ENCODE assay signal across 1 cellular context in the genomic region with DNA sequence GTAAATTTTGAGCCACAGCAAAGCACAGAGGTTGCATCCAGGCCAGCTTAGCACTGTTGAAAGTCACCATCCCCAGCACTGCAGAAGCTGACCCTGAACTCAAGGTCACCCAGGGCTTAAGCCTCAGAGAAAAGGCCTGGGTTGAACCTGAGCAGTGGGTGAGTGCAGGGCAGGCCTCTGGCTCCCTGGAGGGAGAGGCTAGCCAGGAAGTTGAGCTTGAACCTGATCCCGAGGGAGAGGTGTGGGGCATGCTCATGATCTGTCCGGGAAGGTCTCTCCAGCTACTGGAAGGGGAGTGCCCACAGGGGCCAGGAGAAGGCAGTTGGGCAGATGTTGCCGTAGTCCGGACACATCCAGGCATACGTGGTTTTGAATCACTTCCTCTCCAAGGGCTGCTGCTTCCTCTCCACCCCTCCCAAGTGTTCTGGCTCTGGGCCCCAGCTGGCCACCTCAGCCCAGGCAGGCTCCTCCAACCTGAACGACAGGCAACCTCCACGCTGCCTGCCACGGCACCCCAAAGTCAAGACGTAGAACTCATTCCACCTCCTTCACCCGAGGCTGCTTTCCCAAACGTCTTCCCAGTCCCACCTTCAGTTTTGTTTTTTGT.
TF ChIP-seq lines count a peak whose summit lies in the region.

No MANE protein-coding gene starts in this region.

TF ChIP-seq in HepG2, 621 proteins besides CTCF, POLR2A, EP300 and RAD21 (continued from another document and continues in another):
- TF ChIP-seq, protein P1, sequence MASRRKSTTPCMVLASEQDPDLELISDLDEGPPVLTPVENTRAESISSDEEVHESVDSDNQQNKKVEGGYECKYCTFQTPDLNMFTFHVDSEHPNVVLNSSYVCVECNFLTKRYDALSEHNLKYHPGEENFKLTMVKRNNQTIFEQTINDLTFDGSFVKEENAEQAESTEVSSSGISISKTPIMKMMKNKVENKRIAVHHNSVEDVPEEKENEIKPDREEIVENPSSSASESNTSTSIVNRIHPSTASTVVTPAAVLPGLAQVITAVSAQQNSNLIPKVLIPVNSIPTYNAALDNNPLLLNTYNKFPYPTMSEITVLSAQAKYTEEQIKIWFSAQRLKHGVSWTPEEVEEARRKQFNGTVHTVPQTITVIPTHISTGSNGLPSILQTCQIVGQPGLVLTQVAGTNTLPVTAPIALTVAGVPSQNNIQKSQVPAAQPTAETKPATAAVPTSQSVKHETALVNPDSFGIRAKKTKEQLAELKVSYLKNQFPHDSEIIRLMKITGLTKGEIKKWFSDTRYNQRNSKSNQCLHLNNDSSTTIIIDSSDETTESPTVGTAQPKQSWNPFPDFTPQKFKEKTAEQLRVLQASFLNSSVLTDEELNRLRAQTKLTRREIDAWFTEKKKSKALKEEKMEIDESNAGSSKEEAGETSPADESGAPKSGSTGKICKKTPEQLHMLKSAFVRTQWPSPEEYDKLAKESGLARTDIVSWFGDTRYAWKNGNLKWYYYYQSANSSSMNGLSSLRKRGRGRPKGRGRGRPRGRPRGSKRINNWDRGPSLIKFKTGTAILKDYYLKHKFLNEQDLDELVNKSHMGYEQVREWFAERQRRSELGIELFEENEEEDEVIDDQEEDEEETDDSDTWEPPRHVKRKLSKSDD (CRISPR knock-in tag; IDR thresholded peaks at IDR 0.05; ENCODE audit: low read depth), result 0 out of 2 replicates have a peak, but pooled peaks have one; percentile 22
- peak; percentile 39; the same call in 1 of the 2 replicates for TF ChIP-seq DR1 (CRISPR knock-in tag; IDR thresholded peaks at IDR 0.05)
- TF ChIP-seq ZNF138 (CRISPR knock-in tag; IDR thresholded peaks at IDR 0.05; ENCODE audit: low read depth), result no peak
- no peak for TF ChIP-seq ZNF7 (CRISPR knock-in tag; IDR thresholded peaks at IDR 0.05)
- TF ChIP-seq ZNF207 (IDR thresholded peaks at IDR 0.05; ENCODE audit: borderline replicate concordance), result no peak
- TF ChIP-seq, protein P2, sequence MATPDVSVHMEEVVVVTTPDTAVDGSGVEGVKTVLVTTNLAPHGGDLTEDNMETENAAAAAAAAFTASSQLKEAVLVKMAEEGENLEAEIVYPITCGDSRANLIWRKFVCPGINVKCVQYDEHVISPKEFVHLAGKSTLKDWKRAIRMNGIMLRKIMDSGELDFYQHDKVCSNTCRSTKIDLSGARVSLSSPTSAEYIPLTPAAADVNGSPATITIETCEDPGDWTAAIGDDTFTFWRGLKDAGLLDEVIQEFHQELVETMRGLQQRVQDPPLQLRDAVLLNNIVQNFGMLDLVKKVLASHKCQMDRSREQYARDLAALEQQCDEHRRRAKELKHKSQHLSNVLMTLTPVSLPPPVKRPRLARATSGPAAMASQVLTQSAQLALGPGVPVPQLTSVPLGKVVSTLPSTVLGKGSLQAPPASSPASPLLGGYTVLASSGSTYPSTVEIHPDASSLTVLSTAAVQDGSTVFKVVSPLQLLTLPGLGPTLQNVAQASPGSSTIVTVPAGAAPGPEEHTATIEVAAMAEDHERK (CRISPR knock-in tag; IDR thresholded peaks at IDR 0.05; ENCODE audit: low read depth), result no peak
- peak; percentile 27 for TF ChIP-seq ZFP36 (IDR thresholded peaks at IDR 0.05; ENCODE audit: borderline replicate concordance, low read depth, low read length, partially characterized antibody)
- TF ChIP-seq, protein P3, sequence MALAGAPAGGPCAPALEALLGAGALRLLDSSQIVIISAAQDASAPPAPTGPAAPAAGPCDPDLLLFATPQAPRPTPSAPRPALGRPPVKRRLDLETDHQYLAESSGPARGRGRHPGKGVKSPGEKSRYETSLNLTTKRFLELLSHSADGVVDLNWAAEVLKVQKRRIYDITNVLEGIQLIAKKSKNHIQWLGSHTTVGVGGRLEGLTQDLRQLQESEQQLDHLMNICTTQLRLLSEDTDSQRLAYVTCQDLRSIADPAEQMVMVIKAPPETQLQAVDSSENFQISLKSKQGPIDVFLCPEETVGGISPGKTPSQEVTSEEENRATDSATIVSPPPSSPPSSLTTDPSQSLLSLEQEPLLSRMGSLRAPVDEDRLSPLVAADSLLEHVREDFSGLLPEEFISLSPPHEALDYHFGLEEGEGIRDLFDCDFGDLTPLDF (CRISPR knock-in tag; IDR thresholded peaks at IDR 0.05), result no peak
- 0 out of 2 replicates have a peak, but pooled peaks have one; percentile 50 for TF ChIP-seq SATB2 (CRISPR knock-in tag; IDR thresholded peaks at IDR 0.05)
- peak; percentile 96 for TF ChIP-seq IKZF4 (CRISPR knock-in tag; IDR thresholded peaks at IDR 0.05; ENCODE audit: borderline replicate concordance, low read depth, not compliant biosample characterization)
- TF ChIP-seq PAWR (CRISPR knock-in tag; IDR thresholded peaks at IDR 0.05; ENCODE audit: borderline replicate concordance), result no peak
- peak; percentile 82; the same call in 1 of the 2 replicates for TF ChIP-seq ZNF180 (CRISPR knock-in tag; IDR thresholded peaks at IDR 0.05; ENCODE audit: borderline replicate concordance, low read depth)
- TF ChIP-seq FOXC1 (CRISPR knock-in tag; IDR thresholded peaks at IDR 0.05; ENCODE audit: borderline replicate concordance), result no peak
- TF ChIP-seq FIP1L1 (IDR thresholded peaks at IDR 0.05; ENCODE audit: borderline replicate concordance, insufficient read depth, low read depth, low read length), result no peak
- TF ChIP-seq ZNF724P (CRISPR knock-in tag; IDR thresholded peaks at IDR 0.05; ENCODE audit: borderline replicate concordance), result peak; percentile 67; the same call in 1 of the 2 replicates
- TF ChIP-seq, protein P4, sequence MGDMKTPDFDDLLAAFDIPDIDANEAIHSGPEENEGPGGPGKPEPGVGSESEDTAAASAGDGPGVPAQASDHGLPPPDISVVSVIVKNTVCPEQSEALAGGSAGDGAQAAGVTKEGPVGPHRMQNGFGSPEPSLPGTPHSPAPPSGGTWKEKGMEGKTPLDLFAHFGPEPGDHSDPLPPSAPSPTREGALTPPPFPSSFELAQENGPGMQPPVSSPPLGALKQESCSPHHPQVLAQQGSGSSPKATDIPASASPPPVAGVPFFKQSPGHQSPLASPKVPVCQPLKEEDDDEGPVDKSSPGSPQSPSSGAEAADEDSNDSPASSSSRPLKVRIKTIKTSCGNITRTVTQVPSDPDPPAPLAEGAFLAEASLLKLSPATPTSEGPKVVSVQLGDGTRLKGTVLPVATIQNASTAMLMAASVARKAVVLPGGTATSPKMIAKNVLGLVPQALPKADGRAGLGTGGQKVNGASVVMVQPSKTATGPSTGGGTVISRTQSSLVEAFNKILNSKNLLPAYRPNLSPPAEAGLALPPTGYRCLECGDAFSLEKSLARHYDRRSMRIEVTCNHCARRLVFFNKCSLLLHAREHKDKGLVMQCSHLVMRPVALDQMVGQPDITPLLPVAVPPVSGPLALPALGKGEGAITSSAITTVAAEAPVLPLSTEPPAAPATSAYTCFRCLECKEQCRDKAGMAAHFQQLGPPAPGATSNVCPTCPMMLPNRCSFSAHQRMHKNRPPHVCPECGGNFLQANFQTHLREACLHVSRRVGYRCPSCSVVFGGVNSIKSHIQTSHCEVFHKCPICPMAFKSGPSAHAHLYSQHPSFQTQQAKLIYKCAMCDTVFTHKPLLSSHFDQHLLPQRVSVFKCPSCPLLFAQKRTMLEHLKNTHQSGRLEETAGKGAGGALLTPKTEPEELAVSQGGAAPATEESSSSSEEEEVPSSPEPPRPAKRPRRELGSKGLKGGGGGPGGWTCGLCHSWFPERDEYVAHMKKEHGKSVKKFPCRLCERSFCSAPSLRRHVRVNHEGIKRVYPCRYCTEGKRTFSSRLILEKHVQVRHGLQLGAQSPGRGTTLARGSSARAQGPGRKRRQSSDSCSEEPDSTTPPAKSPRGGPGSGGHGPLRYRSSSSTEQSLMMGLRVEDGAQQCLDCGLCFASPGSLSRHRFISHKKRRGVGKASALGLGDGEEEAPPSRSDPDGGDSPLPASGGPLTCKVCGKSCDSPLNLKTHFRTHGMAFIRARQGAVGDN (CRISPR knock-in tag; IDR thresholded peaks at IDR 0.05), result peak; percentile 96
- TF ChIP-seq, protein P5, sequence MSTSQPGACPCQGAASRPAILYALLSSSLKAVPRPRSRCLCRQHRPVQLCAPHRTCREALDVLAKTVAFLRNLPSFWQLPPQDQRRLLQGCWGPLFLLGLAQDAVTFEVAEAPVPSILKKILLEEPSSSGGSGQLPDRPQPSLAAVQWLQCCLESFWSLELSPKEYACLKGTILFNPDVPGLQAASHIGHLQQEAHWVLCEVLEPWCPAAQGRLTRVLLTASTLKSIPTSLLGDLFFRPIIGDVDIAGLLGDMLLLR (CRISPR knock-in tag; IDR thresholded peaks at IDR 0.05), result 0 out of 2 replicates have a peak, but pooled peaks have one; percentile 21
- 0 out of 2 replicates have a peak, but pooled peaks have one; percentile 60 for TF ChIP-seq ARNT2 (CRISPR knock-in tag; IDR thresholded peaks at IDR 0.05; ENCODE audit: low read depth)
- peak; percentile 89 for TF ChIP-seq ZNF629 (CRISPR knock-in tag; conservative IDR thresholded peaks at IDR 0.05)
- no peak for TF ChIP-seq U2AF2 (IDR thresholded peaks at IDR 0.05; ENCODE audit: low read depth, low read length)
- no peak for TF ChIP-seq REXO4 (CRISPR knock-in tag; IDR thresholded peaks at IDR 0.05; ENCODE audit: borderline replicate concordance)
- peak; percentile 80; the same call in 1 of the 2 replicates for TF ChIP-seq ZNF782 (CRISPR knock-in tag; IDR thresholded peaks at IDR 0.05; ENCODE audit: borderline replicate concordance)
- TF ChIP-seq, protein P6, sequence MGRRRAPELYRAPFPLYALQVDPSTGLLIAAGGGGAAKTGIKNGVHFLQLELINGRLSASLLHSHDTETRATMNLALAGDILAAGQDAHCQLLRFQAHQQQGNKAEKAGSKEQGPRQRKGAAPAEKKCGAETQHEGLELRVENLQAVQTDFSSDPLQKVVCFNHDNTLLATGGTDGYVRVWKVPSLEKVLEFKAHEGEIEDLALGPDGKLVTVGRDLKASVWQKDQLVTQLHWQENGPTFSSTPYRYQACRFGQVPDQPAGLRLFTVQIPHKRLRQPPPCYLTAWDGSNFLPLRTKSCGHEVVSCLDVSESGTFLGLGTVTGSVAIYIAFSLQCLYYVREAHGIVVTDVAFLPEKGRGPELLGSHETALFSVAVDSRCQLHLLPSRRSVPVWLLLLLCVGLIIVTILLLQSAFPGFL (CRISPR knock-in tag; IDR thresholded peaks at IDR 0.05), result no peak
- TF ChIP-seq ZNF567 (CRISPR knock-in tag; IDR thresholded peaks at IDR 0.05; ENCODE audit: borderline replicate concordance), result no peak
- TF ChIP-seq PPARG (CRISPR knock-in tag; conservative IDR thresholded peaks at IDR 0.05), result peak; percentile 71; the same call in 1 of the 2 replicates
- TF ChIP-seq, protein P7, sequence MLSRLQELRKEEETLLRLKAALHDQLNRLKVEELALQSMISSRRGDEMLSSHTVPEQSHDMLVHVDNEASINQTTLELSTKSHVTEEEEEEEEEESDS (CRISPR knock-in tag; IDR thresholded peaks at IDR 0.05; ENCODE audit: borderline replicate concordance), result no peak
- peak; percentile 11 for TF ChIP-seq ASH2L (IDR thresholded peaks at IDR 0.05; ENCODE audit: insufficient read length, low read depth, low read length)
- peak; percentile 100 for TF ChIP-seq SKI (IDR thresholded peaks at IDR 0.05; ENCODE audit: partially characterized antibody)
- TF ChIP-seq, protein P8, sequence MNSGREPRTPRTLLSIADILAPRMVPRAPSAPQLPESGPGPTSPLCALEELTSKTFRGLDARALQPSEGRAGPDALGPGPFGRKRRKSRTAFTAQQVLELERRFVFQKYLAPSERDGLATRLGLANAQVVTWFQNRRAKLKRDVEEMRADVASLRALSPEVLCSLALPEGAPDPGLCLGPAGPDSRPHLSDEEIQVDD (CRISPR knock-in tag; IDR thresholded peaks at IDR 0.05; ENCODE audit: borderline replicate concordance), result 0 out of 2 replicates have a peak, but pooled peaks have one; percentile 64
- TF ChIP-seq CENPX (CRISPR knock-in tag; IDR thresholded peaks at IDR 0.05), result no peak
- TF ChIP-seq YEATS2 (CRISPR knock-in tag; IDR thresholded peaks at IDR 0.05; ENCODE audit: borderline replicate concordance), result peak; percentile 69; the same call in 1 of the 2 replicates
- no peak for TF ChIP-seq PCBP2 (optimal IDR thresholded peaks at IDR 0.05; ENCODE audit: low read depth, low read length, poor library complexity, severe bottlenecking)
- TF ChIP-seq, protein P9, sequence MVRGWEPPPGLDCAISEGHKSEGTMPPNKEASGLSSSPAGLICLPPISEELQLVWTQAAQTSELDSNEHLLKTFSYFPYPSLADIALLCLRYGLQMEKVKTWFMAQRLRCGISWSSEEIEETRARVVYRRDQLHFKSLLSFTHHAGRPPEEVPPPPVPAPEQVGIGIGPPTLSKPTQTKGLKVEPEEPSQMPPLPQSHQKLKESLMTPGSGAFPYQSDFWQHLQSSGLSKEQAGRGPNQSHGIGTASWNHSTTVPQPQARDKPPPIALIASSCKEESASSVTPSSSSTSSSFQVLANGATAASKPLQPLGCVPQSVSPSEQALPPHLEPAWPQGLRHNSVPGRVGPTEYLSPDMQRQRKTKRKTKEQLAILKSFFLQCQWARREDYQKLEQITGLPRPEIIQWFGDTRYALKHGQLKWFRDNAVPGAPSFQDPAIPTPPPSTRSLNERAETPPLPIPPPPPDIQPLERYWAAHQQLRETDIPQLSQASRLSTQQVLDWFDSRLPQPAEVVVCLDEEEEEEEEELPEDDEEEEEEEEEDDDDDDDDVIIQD (CRISPR knock-in tag; IDR thresholded peaks at IDR 0.05; ENCODE audit: low read depth), result peak; percentile 83
- TF ChIP-seq, protein P10, sequence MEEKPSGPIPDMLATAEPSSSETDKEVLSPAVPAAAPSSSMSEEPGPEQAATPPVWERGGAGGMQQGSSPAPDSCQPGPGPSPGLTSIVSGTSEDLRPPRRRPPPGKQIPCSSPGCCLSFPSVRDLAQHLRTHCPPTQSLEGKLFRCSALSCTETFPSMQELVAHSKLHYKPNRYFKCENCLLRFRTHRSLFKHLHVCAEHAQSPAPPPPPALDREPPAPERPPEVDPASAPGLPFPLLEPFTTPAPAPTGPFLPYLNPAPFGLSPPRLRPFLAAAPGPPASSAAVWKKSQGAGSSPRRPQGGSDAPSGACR (CRISPR knock-in tag; IDR thresholded peaks at IDR 0.05), result no peak
- peak; percentile 48; the same call in 1 of the 2 replicates for TF ChIP-seq PHF8 (CRISPR knock-in tag; IDR thresholded peaks at IDR 0.05)
- peak; percentile 80 for TF ChIP-seq MIER2 (CRISPR knock-in tag; IDR thresholded peaks at IDR 0.05)
- TF ChIP-seq ELF1 (CRISPR knock-in tag; IDR thresholded peaks at IDR 0.05), result peak; percentile 87
- TF ChIP-seq CHD4 (IDR thresholded peaks at IDR 0.05; ENCODE audit: borderline replicate concordance, low read length), result no peak
- TF ChIP-seq, protein P11, sequence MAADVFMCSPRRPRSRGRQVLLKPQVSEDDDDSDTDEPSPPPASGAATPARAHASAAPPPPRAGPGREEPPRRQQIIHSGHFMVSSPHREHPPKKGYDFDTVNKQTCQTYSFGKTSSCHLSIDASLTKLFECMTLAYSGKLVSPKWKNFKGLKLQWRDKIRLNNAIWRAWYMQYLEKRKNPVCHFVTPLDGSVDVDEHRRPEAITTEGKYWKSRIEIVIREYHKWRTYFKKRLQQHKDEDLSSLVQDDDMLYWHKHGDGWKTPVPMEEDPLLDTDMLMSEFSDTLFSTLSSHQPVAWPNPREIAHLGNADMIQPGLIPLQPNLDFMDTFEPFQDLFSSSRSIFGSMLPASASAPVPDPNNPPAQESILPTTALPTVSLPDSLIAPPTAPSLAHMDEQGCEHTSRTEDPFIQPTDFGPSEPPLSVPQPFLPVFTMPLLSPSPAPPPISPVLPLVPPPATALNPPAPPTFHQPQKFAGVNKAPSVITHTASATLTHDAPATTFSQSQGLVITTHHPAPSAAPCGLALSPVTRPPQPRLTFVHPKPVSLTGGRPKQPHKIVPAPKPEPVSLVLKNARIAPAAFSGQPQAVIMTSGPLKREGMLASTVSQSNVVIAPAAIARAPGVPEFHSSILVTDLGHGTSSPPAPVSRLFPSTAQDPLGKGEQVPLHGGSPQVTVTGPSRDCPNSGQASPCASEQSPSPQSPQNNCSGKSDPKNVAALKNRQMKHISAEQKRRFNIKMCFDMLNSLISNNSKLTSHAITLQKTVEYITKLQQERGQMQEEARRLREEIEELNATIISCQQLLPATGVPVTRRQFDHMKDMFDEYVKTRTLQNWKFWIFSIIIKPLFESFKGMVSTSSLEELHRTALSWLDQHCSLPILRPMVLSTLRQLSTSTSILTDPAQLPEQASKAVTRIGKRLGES (CRISPR knock-in tag; IDR thresholded peaks at IDR 0.05; ENCODE audit: borderline replicate concordance), result 0 out of 2 replicates have a peak, but pooled peaks have one; percentile 40
- no peak for TF ChIP-seq ZNF235 (CRISPR knock-in tag; IDR thresholded peaks at IDR 0.05; ENCODE audit: borderline replicate concordance)
